In genomic region chr6:63560806-63561672, GRCh38 we compare ENCODE assay signal across 1 cellular context.
A peak's percentile ranks its signal among the peaks of the same experiment; 100 is the strongest.
TF ChIP-seq lines count a peak whose summit lies in the region.

No MANE protein-coding gene starts in this region.

TF ChIP-seq in K562, 482 proteins besides CTCF, POLR2A, EP300 and RAD21:
- TF ChIP-seq NEUROD1 (IDR thresholded peaks at IDR 0.05; ENCODE audit: borderline replicate concordance, low read depth, low read length, partially characterized antibody) (no peak), ATF3 (IDR thresholded peaks at IDR 0.05) (peak; percentile 34), ATF3 (CRISPR knock-in tag; conservative IDR thresholded peaks at IDR 0.05) (no peak), NFATC3 (IDR thresholded peaks at IDR 0.05) (no peak), CEBPG (CRISPR knock-in tag; IDR thresholded peaks at IDR 0.05) (no peak), CEBPG (tag; conservative IDR thresholded peaks at IDR 0.05 in 1 of 2, IDR thresholded peaks at IDR 0.05 in 1 of 2) (peak; percentile 53 to 84; a peak in 3 of 4 replicates), SRSF7 (optimal IDR thresholded peaks at IDR 0.05; ENCODE audit: low read depth, low read length) (no peak), CEBPB (tag; IDR thresholded peaks at IDR 0.05) (peak; percentile 83)
